Comparison of ENCODE assay signal across 17 cellular contexts in the genomic region with DNA sequence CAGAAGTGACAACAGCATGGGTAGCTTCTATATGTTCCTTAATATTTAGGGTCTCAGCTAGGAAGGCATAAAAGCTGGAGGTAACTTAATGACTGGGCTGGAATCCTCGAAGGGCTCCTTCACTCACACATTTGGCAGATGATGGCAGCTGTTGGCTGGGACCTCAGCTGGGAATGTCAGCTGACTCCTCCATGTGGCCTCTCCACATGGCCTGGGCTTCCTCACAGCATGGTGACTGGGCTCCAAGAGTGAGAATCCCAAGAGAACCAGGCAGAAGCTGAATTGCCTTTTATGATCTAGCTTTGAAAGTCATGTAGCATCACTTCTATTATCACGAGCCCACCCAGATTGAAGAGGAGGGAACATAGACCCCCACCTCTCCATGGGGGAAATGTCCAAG. TPM values are rescaled to one million over a fixed set of nuclear protein-coding genes. Genes with fewer than 3 reads are reported as not detected.
DNase-seq lines count a peak whose midpoint lies in the region; ATAC-seq lines count a peak whose summit lies in the region.
"Had no signal": no experiment of that assay in that cellular context is flagged by ENCODE, and none has a peak within 500 bp of the region (broad histone marks: within the 10 kb centered on the region; RNA-seq: fewer than 3 reads in every experiment).

No MANE protein-coding gene starts in this region.

- ATAC-seq in activated naive CD4-positive, alpha-beta T cell treated with anti-CD3 and anti-CD28 coated beads, Interleukin-2, amount 50 U/mL, for 72 hours: no peak
- no peak for ATAC-seq in HG03139 (IDR thresholded peaks at IDR 0.05; ENCODE audit: unreplicated experiment)
- ATAC-seq in HG03025 (IDR thresholded peaks at IDR 0.05; ENCODE audit: low FRiP score, unreplicated experiment): no peak
- ATAC-seq: Panc1, Right ventricle myocardium inferior had no signal

- no peaks in the 10 kb centered on the region; the same call in 1 of the 2 replicates for H3K36me3 ChIP-seq in SJCRH30

- H3K27me3 ChIP-seq in SJCRH30: no peaks in the 10 kb centered on the region

- H3K36me3 Mint-ChIP-seq in activated naive CD4-positive, alpha-beta T cell treated with anti-CD3 and anti-CD28 coated beads, Interleukin-2, amount 50 U/mL, for 24 hours: no peaks in the 10 kb centered on the region
- H3K36me3 Mint-ChIP-seq in activated naive CD4-positive, alpha-beta T cell treated with anti-CD3 and anti-CD28 coated beads, Interleukin-2, amount 50 U/mL, for 72 hours: peaks cover 0 to 7% of the 10 kb centered on the region in 2 donors
- peaks cover 0 to 5% (median 0%) of the 10 kb centered on the region in 3 donors for H3K36me3 Mint-ChIP-seq in immature natural killer cell
- H3K36me3 Mint-ChIP-seq: CD4-positive, alpha-beta memory T cell had no signal

- H3K27me3 Mint-ChIP-seq in activated naive CD4-positive, alpha-beta T cell treated with anti-CD3 and anti-CD28 coated beads, Interleukin-2, amount 50 U/mL, for 24 hours: no peaks in the 10 kb centered on the region
- peaks cover 0 to 10% (median 4%) of the 10 kb centered on the region in 3 donors for H3K27me3 Mint-ChIP-seq in immature natural killer cell (ENCODE audit: low read depth in 3 of 3)
- H3K27me3 Mint-ChIP-seq: CD4-positive, alpha-beta memory T cell had no signal

- H3K4me3 ChIP-seq in SJCRH30: no peak overlapping the region

- H3K9me3 Mint-ChIP-seq in activated naive CD4-positive, alpha-beta T cell treated with anti-CD3 and anti-CD28 coated beads, Interleukin-2, amount 50 U/mL, for 24 hours: no peaks in the 10 kb centered on the region
- H3K9me3 Mint-ChIP-seq in activated naive CD4-positive, alpha-beta T cell treated with anti-CD3 and anti-CD28 coated beads, Interleukin-2, amount 50 U/mL, for 72 hours: no peaks in the 10 kb centered on the region
- H3K9me3 Mint-ChIP-seq in immature natural killer cell: no peaks in the 10 kb centered on the region
- H3K9me3 Mint-ChIP-seq: CD4-positive, alpha-beta memory T cell had no signal

- H3K27ac ChIP-seq in SJCRH30: no peak overlapping the region

- peaks cover 44% of the 10 kb centered on the region for H3K4me1 ChIP-seq in SJCRH30

- no peak for DNase-seq in activated naive CD4-positive, alpha-beta T cell treated with anti-CD3 and anti-CD28 coated beads, Interleukin-2, amount 50 U/mL, for 72 hours (ENCODE audit: low spot score in 2 of 2)
- DNase-seq in SJCRH30 (peak; percentile 31 to 54), immature natural killer cell (no peak), NCI-H1694 treated with DMSO at 0.1 percent for 48 hours (lab: John Stamatoyannopoulos, UW) (no peak), HUDEP-2 (lab: John Stamatoyannopoulos, UW; ENCODE audit: unreplicated experiment in 76 of 76) (no peak)
- DNase-seq: CD4-positive, alpha-beta memory T cell; H7; NCI-H1092 treated with DMSO at 0.1 percent for 48 hours; NCI-H187; NCI-H446 treated with DMSO at 0.1 percent for 48 hours; NCI-H774; SK-N-SH had no signal

- no peaks in the 10 kb centered on the region for H3K9me3 ChIP-seq in SJCRH30 (replicated peaks)
- H3K9me3 ChIP-seq: SK-N-SH had no signal

- no peak overlapping the region for H3K27ac Mint-ChIP-seq in activated naive CD4-positive, alpha-beta T cell treated with anti-CD3 and anti-CD28 coated beads, Interleukin-2, amount 50 U/mL, for 24 hours
- peak overlapping the region in 1 of 2 donors; percentile 4 for H3K27ac Mint-ChIP-seq in activated naive CD4-positive, alpha-beta T cell treated with anti-CD3 and anti-CD28 coated beads, Interleukin-2, amount 50 U/mL, for 72 hours
- peak overlapping the region in 4 of 6 donors; percentile 6 to 90 (median 59) for H3K27ac Mint-ChIP-seq in immature natural killer cell

- H3K4me3 Mint-ChIP-seq in activated naive CD4-positive, alpha-beta T cell treated with anti-CD3 and anti-CD28 coated beads, Interleukin-2, amount 50 U/mL, for 24 hours: peak overlapping the region; percentile 0
- H3K4me3 Mint-ChIP-seq in immature natural killer cell: peak overlapping the region in 1 of 5 donors; percentile 4

- H3K4me1 Mint-ChIP-seq in activated naive CD4-positive, alpha-beta T cell treated with anti-CD3 and anti-CD28 coated beads, Interleukin-2, amount 50 U/mL, for 24 hours: peaks cover 83% of the 10 kb centered on the region
- peaks cover 90 to 96% of the 10 kb centered on the region in 2 donors for H3K4me1 Mint-ChIP-seq in immature natural killer cell

RNA-seq across cellular contexts. Expression of a gene that starts 54.9 kb away (rescaled TPM):
- total RNA-seq in activated naive CD4-positive, alpha-beta T cell treated with anti-CD3 and anti-CD28 coated beads, Interleukin-2, amount 50 U/mL, for 72 hours: 10 to 100 TPM; 15.9 to 24.7 TPM
- total RNA-seq in SJCRH30 (2014; rRNA removed; shearing (Covaris generic)): 13.6 and 16.3 TPM in 2 replicates
- 1 to 10 TPM in 1 of 3 donors, under 1 TPM in 1, not detected in 1; 0.16 to 1.2 TPM for polyA plus RNA-seq in immature natural killer cell

Comparison
In these comparisons a context has a peak if more than half of its experiments do, and no peak if none do; other contexts are left out.
1. DNase-seq: peak in SJCRH30 (2 of 2); none in activated naive CD4-positive, alpha-beta T cell treated with anti-CD3 and anti-CD28 coated beads, Interleukin-2, amount 50 U/mL, for 72 hours (0 of 2), immature natural killer cell (0 of 3), NCI-H1694 treated with DMSO at 0.1 percent for 48 hours (single experiment) and HUDEP-2 (0 of 76).